In the genomic region with DNA sequence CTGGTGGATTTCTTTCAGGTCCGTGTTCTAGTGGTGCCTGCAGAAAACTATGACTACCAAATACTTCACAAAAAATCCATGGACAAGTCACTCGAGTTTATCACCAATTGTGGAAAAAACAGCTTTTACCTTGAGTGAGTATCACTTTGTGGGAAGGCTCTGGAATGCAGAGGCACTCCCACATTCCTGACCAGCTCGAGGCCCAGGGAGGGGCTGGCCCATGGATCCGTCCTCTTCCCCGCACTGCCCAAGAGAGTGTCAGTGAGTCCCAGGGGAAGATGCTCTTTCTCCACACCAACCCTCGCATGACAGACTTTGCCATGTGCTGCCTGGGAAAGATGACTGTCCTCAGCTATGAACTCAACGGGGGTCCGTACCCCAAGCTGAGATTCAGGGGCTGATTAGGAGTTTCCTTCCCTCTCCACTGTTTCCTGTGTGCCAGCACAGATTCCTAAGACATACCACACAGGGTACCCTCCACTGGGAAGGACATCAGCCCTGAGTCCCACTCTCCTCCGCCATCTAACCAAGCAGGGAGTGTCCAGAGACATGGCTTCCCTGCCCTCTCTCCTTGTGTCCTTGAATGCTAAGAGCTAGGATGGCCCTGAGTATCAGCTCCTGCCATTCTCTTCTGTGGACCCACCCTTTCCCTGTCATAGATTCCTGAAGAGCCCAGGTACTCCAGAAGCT, we compare ENCODE assay signal across 14 cellular contexts.
DNase-seq lines count a peak whose midpoint lies in the region; ATAC-seq, FAIRE-seq and TF ChIP-seq lines count a peak whose summit lies in the region.
"Had no signal": no experiment of that assay in that cellular context is flagged by ENCODE, and none has a peak within 500 bp of the region (broad histone marks: within the 10 kb centered on the region; RNA-seq: fewer than 3 reads in every experiment).

No MANE protein-coding gene starts in this region.

- no peaks in the 10 kb centered on the region for H3K36me3 Mint-ChIP-seq in CD4-positive, alpha-beta memory T cell
- no peaks in the 10 kb centered on the region for H3K36me3 Mint-ChIP-seq in activated T-helper 17 cell treated with anti-CD3 and anti-CD28 coated beads, Interleukin-2, amount 50 U/mL, for 72 hours (ENCODE audit: low read depth)
- H3K36me3 Mint-ChIP-seq: natural killer cell treated with Interleukin-12 subunit alpha and Interleukin-12 subunit beta and Interleukin-15 and Interleukin-18, amount 100 ng/mL, for 72 hours had no signal

- POLR2A ChIA-PET in CD4-positive, alpha-beta memory T cell (lab: Charles Lee; ENCODE audit: partially characterized antibody), result no interaction called here

- H3K9me3 ChIP-seq in upper lobe of right lung, result no peaks in the 10 kb centered on the region
- H3K9me3 ChIP-seq in CD4-positive, alpha-beta memory T cell (ENCODE audit: control insufficient read depth in 1 of 2, low read length in 2 of 2), result no peaks in the 10 kb centered on the region
- H3K9me3 ChIP-seq: thyroid gland had no signal

- H3K4me3 ChIP-seq in upper lobe of right lung, result no peak overlapping the region
- no peak overlapping the region for H3K4me3 ChIP-seq in CD4-positive, alpha-beta memory T cell (ENCODE audit: low read length in 2 of 2)
- H3K4me3 ChIP-seq: thyroid gland had no signal

- peaks cover 0 to 1% (median 0%) of the 10 kb centered on the region in 8 donors for H3K9me3 Mint-ChIP-seq in CD4-positive, alpha-beta memory T cell
- no peaks in the 10 kb centered on the region for H3K9me3 Mint-ChIP-seq in activated T-helper 17 cell treated with anti-CD3 and anti-CD28 coated beads, Interleukin-2, amount 50 U/mL, for 72 hours
- H3K9me3 Mint-ChIP-seq: natural killer cell treated with Interleukin-12 subunit alpha and Interleukin-12 subunit beta and Interleukin-15 and Interleukin-18, amount 100 ng/mL, for 72 hours had no signal

- H3K4me1 Mint-ChIP-seq in CD4-positive, alpha-beta memory T cell, result peaks cover 0 to 5% (median 0%) of the 10 kb centered on the region in 4 donors
- peaks cover 8% of the 10 kb centered on the region for H3K4me1 Mint-ChIP-seq in activated T-helper 17 cell treated with anti-CD3 and anti-CD28 coated beads, Interleukin-2, amount 50 U/mL, for 72 hours

- H3K4me3 Mint-ChIP-seq in CD4-positive, alpha-beta memory T cell, result no peak overlapping the region
- H3K4me3 Mint-ChIP-seq in activated T-helper 17 cell treated with anti-CD3 and anti-CD28 coated beads, Interleukin-2, amount 50 U/mL, for 72 hours, result no peak overlapping the region
- H3K4me3 Mint-ChIP-seq: natural killer cell treated with Interleukin-12 subunit alpha and Interleukin-12 subunit beta and Interleukin-15 and Interleukin-18, amount 100 ng/mL, for 72 hours had no signal

- H3K36me3 ChIP-seq in upper lobe of right lung, result peaks cover 15% of the 10 kb centered on the region
- no peaks in the 10 kb centered on the region for H3K36me3 ChIP-seq in CD4-positive, alpha-beta memory T cell (ENCODE audit: insufficient read depth, low read length)
- H3K36me3 ChIP-seq: thyroid gland had no signal

- H3K4me1 ChIP-seq in upper lobe of right lung, result no peaks in the 10 kb centered on the region
- H3K4me1 ChIP-seq in CD4-positive, alpha-beta memory T cell (ENCODE audit: insufficient read depth, low read length), result no peaks in the 10 kb centered on the region
- H3K4me1 ChIP-seq: thyroid gland had no signal

- CTCF ChIA-PET in CD4-positive, alpha-beta memory T cell (lab: Charles Lee; ENCODE audit: partially characterized antibody), result no interaction called here

- no peak for FAIRE-seq in HTR-8/SVneo (lab: Jason Lieb, UNC)
- FAIRE-seq: islet of Langerhans had no signal

- intact Hi-C loops in upper lobe of right lung (cut with DNase I), result no loop called here
- intact Hi-C loops in CD4-positive, alpha-beta memory T cell (cut with micrococcal nuclease), result no loop called here

- DNase-seq in HTR-8/SVneo (ENCODE audit: insufficient read length, low spot score) (peak; percentile 56), astrocyte of the hippocampus (ENCODE audit: low read depth, low spot score) (peak; percentile 79), kidney tubule cell (ENCODE audit: low spot score) (peak; percentile 76), upper lobe of right lung (no peak), NCI-H774 (lab: John Stamatoyannopoulos, UW) (no peak), SW 1271 (lab: John Stamatoyannopoulos, UW) (no peak)
- no peak for DNase-seq in CD4-positive, alpha-beta memory T cell
- DNase-seq: activated CD8-positive, alpha-beta memory T cell treated with anti-CD3 and anti-CD28 coated beads, Interleukin-2, amount 50 U/mL, for 48 hours; NCI-H510A treated with DMSO at 0.1 percent for 48 hours had no signal

- peaks cover 0 to 2% of the 10 kb centered on the region in 2 donors for H3K27me3 Mint-ChIP-seq in CD4-positive, alpha-beta memory T cell
- no peaks in the 10 kb centered on the region for H3K27me3 Mint-ChIP-seq in activated T-helper 17 cell treated with anti-CD3 and anti-CD28 coated beads, Interleukin-2, amount 50 U/mL, for 72 hours

- H3K27me3 ChIP-seq in upper lobe of right lung, result no peaks in the 10 kb centered on the region
- H3K27me3 ChIP-seq in CD4-positive, alpha-beta memory T cell (ENCODE audit: insufficient read depth, low read length), result no peaks in the 10 kb centered on the region
- H3K27me3 ChIP-seq: thyroid gland had no signal

- no peak overlapping the region for H3K27ac ChIP-seq in upper lobe of right lung
- H3K27ac ChIP-seq in CD4-positive, alpha-beta memory T cell (ENCODE audit: low read depth, low read length), result no peak overlapping the region
- H3K27ac ChIP-seq: thyroid gland had no signal

- TF ChIP-seq CTCF in upper lobe of right lung (IDR thresholded peaks at IDR 0.05), result no peak

- H3K27ac Mint-ChIP-seq in CD4-positive, alpha-beta memory T cell, result peak overlapping the region in 2 of 7 donors; percentile 48 to 66
- no peak overlapping the region for H3K27ac Mint-ChIP-seq in activated T-helper 17 cell treated with anti-CD3 and anti-CD28 coated beads, Interleukin-2, amount 50 U/mL, for 72 hours
- H3K27ac Mint-ChIP-seq: natural killer cell treated with Interleukin-12 subunit alpha and Interleukin-12 subunit beta and Interleukin-15 and Interleukin-18, amount 100 ng/mL, for 72 hours had no signal

- peak; percentile 80 for ATAC-seq in upper lobe of right lung
- no peak for ATAC-seq in activated T-helper 17 cell treated with anti-CD3 and anti-CD28 coated beads, Interleukin-2, amount 50 U/mL, for 72 hours (replicated peaks)
- ATAC-seq: natural killer cell treated with Interleukin-12 subunit alpha and Interleukin-12 subunit beta and Interleukin-15 and Interleukin-18, amount 100 ng/mL, for 72 hours; Right ventricle myocardium inferior had no signal

Comparison
In these comparisons a context has a peak if more than half of its experiments do, and no peak if none do; other contexts are left out.
1. DNase-seq: peak in HTR-8/SVneo (single experiment), astrocyte of the hippocampus (single experiment) and kidney tubule cell (single experiment); none in upper lobe of right lung (single experiment), CD4-positive, alpha-beta memory T cell (0 of 5), NCI-H774 (single experiment) and SW 1271 (0 of 2).